Comparison of ENCODE assay signal across 13 cellular contexts in the genomic region with DNA sequence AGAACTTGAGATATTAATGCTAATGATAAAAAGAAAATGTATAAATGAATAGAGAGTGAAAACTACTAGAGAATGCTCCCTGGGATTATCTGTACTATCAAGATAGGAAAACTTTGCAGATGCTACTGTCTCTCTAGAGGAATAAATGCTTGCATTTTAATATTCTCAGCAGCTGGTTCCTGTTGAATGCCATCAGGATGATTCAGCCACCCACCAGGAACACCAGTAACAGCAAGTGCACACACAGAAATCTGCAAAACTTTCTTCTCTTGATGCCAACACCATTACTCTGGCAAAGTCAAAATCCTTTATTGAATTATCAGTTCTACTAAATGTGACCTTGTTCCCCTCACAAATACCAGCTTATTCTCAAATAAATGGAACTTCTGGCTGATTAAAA.
A peak's percentile ranks its signal among the peaks of the same experiment; 100 is the strongest.
DNase-seq lines count a peak whose midpoint lies in the region; ATAC-seq, FAIRE-seq and TF ChIP-seq lines count a peak whose summit lies in the region.
"Had no signal": no experiment of that assay in that cellular context is flagged by ENCODE, and none has a peak within 500 bp of the region (broad histone marks: within the 10 kb centered on the region; RNA-seq: fewer than 3 reads in every experiment).

No MANE protein-coding gene starts in this region.

- H3K4me1 ChIP-seq in right atrium auricular region: peaks cover 0 to 56% of the 10 kb centered on the region in 2 donors
- peaks cover 11% of the 10 kb centered on the region for H3K4me1 ChIP-seq in GM12878 (ENCODE audit: control insufficient read depth, insufficient read depth, low read length)

- no peak for FAIRE-seq in GM12878 (lab: Jason Lieb, UNC)

- RAD21 ChIA-PET in GM12878 (lab: Charles Lee; ENCODE audit: unreplicated experiment): interaction anchor here (0.6 kb wide), 1 partner anchor 11 kb away, joined by 3 read pairs; no protein-coding TSS in a partner anchor

- H3K36me3 ChIP-seq in right atrium auricular region: no peaks in the 10 kb centered on the region
- no peaks in the 10 kb centered on the region for H3K36me3 ChIP-seq in GM12878 (ENCODE audit: control insufficient read depth in 2 of 2, insufficient read depth in 2 of 2, low read length in 1 of 2)
- H3K36me3 ChIP-seq: transverse colon had no signal

- no peak overlapping the region for H3K4me3 ChIP-seq in right atrium auricular region
- H3K4me3 ChIP-seq in GM12878: no peak overlapping the region
- H3K4me3 ChIP-seq: transverse colon had no signal

- no peak for TF ChIP-seq EP300 in GM12878 (IDR thresholded peaks at IDR 0.05; ENCODE audit: borderline replicate concordance in 1 of 2, control insufficient read depth in 1 of 2, low read depth in 2 of 2, low read length in 2 of 2)

- DNase-seq in left ventricle myocardium superior: no peak
- no peak for DNase-seq in right atrium auricular region (ENCODE audit: low spot score)
- DNase-seq in GM12878 (ENCODE audit: low read depth, low spot score): no peak
- DNase-seq in head of caudate nucleus: peak in 29 of 42 donors; percentile 17 to 75 (median 55)
- no peak for DNase-seq in stimulated activated CD8-positive, alpha-beta memory T cell treated with anti-CD3 and anti-CD28 coated beads, Interleukin-4, amount 100 ng/mL, for 48 hours
- no peak for DNase-seq in activated CD4-positive, CD25-positive, alpha-beta regulatory T cell (lab: John Stamatoyannopoulos, UW)
- DNase-seq in AML-193 (lab: John Stamatoyannopoulos, UW): no peak
- DNase-seq: DND-41, endodermal cell, NCI-H2171 treated with DMSO at 0.1 percent for 48 hours, transverse colon had no signal

- in situ Hi-C loops in GM12878 (cut with MboI): no loop called here

- intact Hi-C loops in left ventricle myocardium superior (cut with micrococcal nuclease) (no loop called here), GM12878 (cut with micrococcal nuclease; ENCODE audit: unreplicated experiment) (no loop called here), head of caudate nucleus (cut with DNase I) (no loop called here)

- SMC1A ChIA-PET in GM12878 (lab: Charles Lee; ENCODE audit: uncharacterized antibody, unreplicated experiment): interaction anchor here (0.9 to 1.0 kb wide), 2 partner anchors 11 to 151 kb away, joined by 3 to 5 read pairs; no protein-coding TSS in a partner anchor

- H3K27ac ChIP-seq in right atrium auricular region (no peak overlapping the region), GM12878 (ENCODE audit: control insufficient read depth, insufficient read depth) (no peak overlapping the region)
- H3K27ac ChIP-seq: transverse colon had no signal

- no peaks in the 10 kb centered on the region for H3K9me3 ChIP-seq in right atrium auricular region
- no peaks in the 10 kb centered on the region for H3K9me3 ChIP-seq in GM12878 (replicated peaks; ENCODE audit: control insufficient read depth, insufficient read depth, low read length)
- H3K9me3 ChIP-seq: transverse colon had no signal

- POLR2A ChIA-PET in GM12878 (lab: Charles Lee): no interaction called here

- no peak overlapping the region for H2AFZ ChIP-seq in GM12878 (ENCODE audit: control insufficient read depth, low read depth, low read length)

- no peak for TF ChIP-seq RAD21 in GM12878 (IDR thresholded peaks at IDR 0.05; ENCODE audit: insufficient read depth, low read depth, low read length)

- 0 out of 2 replicates have a peak overlapping the region, but pooled peaks have one; percentile 22 for H3K4me2 ChIP-seq in GM12878 (ENCODE audit: control insufficient read depth, insufficient read depth)

- BruUV-seq in GM12878 (replicated peaks; lab: Mats Ljungman, UMichigan): no TSS peak

- H3K27me3 ChIP-seq in right atrium auricular region: no peaks in the 10 kb centered on the region
- H3K27me3 ChIP-seq in GM12878 (replicated peaks in 1 of 2; ENCODE audit: control insufficient read depth in 2 of 2, insufficient read depth in 2 of 2, low read length in 1 of 2): no peaks in the 10 kb centered on the region
- H3K27me3 ChIP-seq: transverse colon had no signal

- CTCF ChIA-PET in GM12878 (lab: Yijun Ruan, JAX): interaction anchor here (0.9 to 1.8 kb wide), 5 partner anchors 10 to 151 kb away, joined by 3 to 6 read pairs (median 3); no protein-coding TSS in a partner anchor

- ATAC-seq in left ventricle myocardium superior (peak; percentile 21), GM12878 (no peak), HG02938 (IDR thresholded peaks at IDR 0.05; ENCODE audit: unreplicated experiment) (no peak)
- ATAC-seq: activated naive CD4-positive, alpha-beta T cell treated with anti-CD3 and anti-CD28 coated beads, Interleukin-2, amount 50 U/mL, for 72 hours had no signal

- H4K20me1 ChIP-seq in GM12878 (ENCODE audit: control insufficient read depth, insufficient read depth): no peaks in the 10 kb centered on the region

- no peak overlapping the region for H3K9ac ChIP-seq in GM12878 (ENCODE audit: control insufficient read depth, insufficient read depth, low read length)

- TF ChIP-seq POLR2A in GM12878 (IDR thresholded peaks at IDR 0.05; ENCODE audit: low read depth, low read length): no peak

- H3K79me2 ChIP-seq in GM12878 (ENCODE audit: control insufficient read depth, insufficient read depth, low read length): peaks cover 46% of the 10 kb centered on the region

- TF ChIP-seq CTCF in right atrium auricular region (IDR thresholded peaks at IDR 0.05) (no peak), GM12878 (IDR thresholded peaks at IDR 0.05 in 2 of 3, conservative IDR thresholded peaks at IDR 0.05 in 1 of 3; ENCODE audit: control insufficient read depth in 2 of 3, extremely low read depth in 1 of 3, insufficient read depth in 1 of 3, low read depth in 3 of 3, low read length in 3 of 3) (no peak)

TF ChIP-seq in GM12878, 131 proteins besides CTCF, POLR2A, EP300 and RAD21:
- no peak for TF ChIP-seq EED (IDR thresholded peaks at IDR 0.05; ENCODE audit: low read depth)
- no peak for TF ChIP-seq YBX1 (IDR thresholded peaks at IDR 0.05)
- TF ChIP-seq, protein P1, sequence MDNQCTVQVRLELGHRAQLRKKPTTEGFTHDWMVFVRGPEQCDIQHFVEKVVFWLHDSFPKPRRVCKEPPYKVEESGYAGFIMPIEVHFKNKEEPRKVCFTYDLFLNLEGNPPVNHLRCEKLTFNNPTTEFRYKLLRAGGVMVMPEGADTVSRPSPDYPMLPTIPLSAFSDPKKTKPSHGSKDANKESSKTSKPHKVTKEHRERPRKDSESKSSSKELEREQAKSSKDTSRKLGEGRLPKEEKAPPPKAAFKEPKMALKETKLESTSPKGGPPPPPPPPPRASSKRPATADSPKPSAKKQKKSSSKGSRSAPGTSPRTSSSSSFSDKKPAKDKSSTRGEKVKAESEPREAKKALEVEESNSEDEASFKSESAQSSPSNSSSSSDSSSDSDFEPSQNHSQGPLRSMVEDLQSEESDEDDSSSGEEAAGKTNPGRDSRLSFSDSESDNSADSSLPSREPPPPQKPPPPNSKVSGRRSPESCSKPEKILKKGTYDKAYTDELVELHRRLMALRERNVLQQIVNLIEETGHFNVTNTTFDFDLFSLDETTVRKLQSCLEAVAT (IDR thresholded peaks at IDR 0.05): no peak
- no peak for TF ChIP-seq JUND (IDR thresholded peaks at IDR 0.05; ENCODE audit: low read depth, low read length)
- no peak for TF ChIP-seq IRF4 (IDR thresholded peaks at IDR 0.05; ENCODE audit: low read depth, low read length)
- TF ChIP-seq, protein P2, sequence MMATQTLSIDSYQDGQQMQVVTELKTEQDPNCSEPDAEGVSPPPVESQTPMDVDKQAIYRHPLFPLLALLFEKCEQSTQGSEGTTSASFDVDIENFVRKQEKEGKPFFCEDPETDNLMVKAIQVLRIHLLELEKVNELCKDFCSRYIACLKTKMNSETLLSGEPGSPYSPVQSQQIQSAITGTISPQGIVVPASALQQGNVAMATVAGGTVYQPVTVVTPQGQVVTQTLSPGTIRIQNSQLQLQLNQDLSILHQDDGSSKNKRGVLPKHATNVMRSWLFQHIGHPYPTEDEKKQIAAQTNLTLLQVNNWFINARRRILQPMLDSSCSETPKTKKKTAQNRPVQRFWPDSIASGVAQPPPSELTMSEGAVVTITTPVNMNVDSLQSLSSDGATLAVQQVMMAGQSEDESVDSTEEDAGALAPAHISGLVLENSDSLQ (IDR thresholded peaks at IDR 0.05): no peak

Comparison
In these comparisons a context has a peak if more than half of its experiments do, and no peak if none do; other contexts are left out.
1. DNase-seq: peak in head of caudate nucleus (29 of 42); none in left ventricle myocardium superior (single experiment), right atrium auricular region (single experiment), GM12878 (single experiment), stimulated activated CD8-positive, alpha-beta memory T cell treated with anti-CD3 and anti-CD28 coated beads, Interleukin-4, amount 100 ng/mL, for 48 hours (single experiment), activated CD4-positive, CD25-positive, alpha-beta regulatory T cell (0 of 4) and AML-193 (0 of 2).